Comparison of ENCODE assay signal across 8 cellular contexts in genomic region chr5:119355636-119356383, GRCh38. TPM values are rescaled to one million over a fixed set of nuclear protein-coding genes. Genes with fewer than 3 reads are reported as not detected.
DNase-seq lines count a peak whose midpoint lies in the region; ATAC-seq and TF ChIP-seq lines count a peak whose summit lies in the region.

Gene TNFAIP8 (plus strand): TSS chr5:119356019. CDS start chr5:119356091, 72 bp downstream.

- H3K4me3 ChIP-seq in fibroblast of the aortic adventitia (ENCODE audit: low read depth, low read length): peak within 1 kb of the TSS; percentile 81
- peak within 1 kb of the TSS; percentile 50 to 68 (median 62) for H3K4me3 ChIP-seq in stomach

- TF ChIP-seq CTCF in fibroblast of the aortic adventitia (IDR thresholded peaks at IDR 0.05; ENCODE audit: insufficient read depth, low read length) (no peak), stomach (IDR thresholded peaks at IDR 0.05) (no peak)

- H3K27ac ChIP-seq in stomach: peak within 1 kb of the TSS; percentile 41 to 86 (median 80)

- H3K36me3 Mint-ChIP-seq in natural killer cell treated with Interleukin-12 subunit alpha and Interleukin-12 subunit beta and Interleukin-15 and Interleukin-18, amount 100 ng/mL, for 72 hours: peaks cover 41% of the 10 kb centered on the region

- no peak for TF ChIP-seq EP300 in stomach (IDR thresholded peaks at IDR 0.05)

- CTCF ChIA-PET in HEK293T (lab: Yijun Ruan, JAX): interaction anchor here (0.9 to 2.2 kb wide), 3 partner anchors 14 to 367 kb away, joined by 3 to 8 read pairs (median 5); partner anchors contain the start of gene DTWD2

- H3K27me3 ChIP-seq in stomach: no peaks in the 10 kb centered on the region

- 1 to 5% (median 1%) methylated on average over 54 to 55 of the region's 55 CpGs for WGBS in stomach, 5 donors

- no peaks in the 10 kb centered on the region for H3K27me3 Mint-ChIP-seq in natural killer cell treated with Interleukin-12 subunit alpha and Interleukin-12 subunit beta and Interleukin-15 and Interleukin-18, amount 100 ng/mL, for 72 hours

- peak; percentile 82 to 91 for ATAC-seq in natural killer cell treated with Interleukin-12 subunit alpha and Interleukin-12 subunit beta and Interleukin-15 and Interleukin-18, amount 100 ng/mL, for 72 hours

- peaks cover 21 to 75% (median 58%) of the 10 kb centered on the region in 4 donors for H3K4me1 ChIP-seq in stomach

- H3K9me3 ChIP-seq in stomach: no peaks in the 10 kb centered on the region

- H3K9me3 Mint-ChIP-seq in natural killer cell treated with Interleukin-12 subunit alpha and Interleukin-12 subunit beta and Interleukin-15 and Interleukin-18, amount 100 ng/mL, for 72 hours: no peaks in the 10 kb centered on the region

- peak within 1 kb of the TSS; percentile 97 for H3K4me3 Mint-ChIP-seq in natural killer cell treated with Interleukin-12 subunit alpha and Interleukin-12 subunit beta and Interleukin-15 and Interleukin-18, amount 100 ng/mL, for 72 hours

- H3K36me3 ChIP-seq in stomach: no peaks in the 10 kb centered on the region

- peaks cover 57 to 78% of the 10 kb centered on the region in 2 donors for H3K4me1 Mint-ChIP-seq in natural killer cell treated with Interleukin-12 subunit alpha and Interleukin-12 subunit beta and Interleukin-15 and Interleukin-18, amount 100 ng/mL, for 72 hours (ENCODE audit: low read depth in 2 of 2)

- intact Hi-C loops in stomach (cut with DNase I; ENCODE audit: low total_unique reads): no loop called here

- peak; percentile 68 for DNase-seq in HEK293T (ENCODE audit: extremely low spot score)
- DNase-seq in NCI-H460 (ENCODE audit: extremely low read depth, low read depth): no peak
- peak; percentile 88 to 90 for DNase-seq in activated T-cell treated with anti-CD3 and anti-CD28 coated beads, Interleukin-2, amount 50 U/mL, for 48 hours
- DNase-seq in fibroblast of the aortic adventitia (ENCODE audit: low read depth): peak; percentile 69
- peak; percentile 92 for DNase-seq in natural killer cell treated with Interleukin-12 subunit alpha and Interleukin-12 subunit beta and Interleukin-15 and Interleukin-18, amount 100 ng/mL, for 72 hours (ENCODE audit: low spot score)
- peak; percentile 62 for DNase-seq in stomach
- DNase-seq in NCI-H2171 treated with DMSO at 0.1 percent for 48 hours (lab: John Stamatoyannopoulos, UW): no peak

- POLR2A ChIA-PET in HEK293T (lab: Yijun Ruan, JAX): no interaction called here

- peak within 1 kb of the TSS; percentile 85 to 99 for H3K27ac Mint-ChIP-seq in natural killer cell treated with Interleukin-12 subunit alpha and Interleukin-12 subunit beta and Interleukin-15 and Interleukin-18, amount 100 ng/mL, for 72 hours

- TF ChIP-seq POLR2A in GM10847 (IDR thresholded peaks at IDR 0.05; ENCODE audit: extremely low read depth, insufficient read length) (peak; percentile 50), stomach (IDR thresholded peaks at IDR 0.05) (no peak)

TF ChIP-seq in HEK293T, 16 proteins besides CTCF, POLR2A, EP300 and RAD21:
- peak; percentile 85 for TF ChIP-seq L3MBTL2 (conservative IDR thresholded peaks at IDR 0.05)
- TF ChIP-seq PKNOX1 (IDR thresholded peaks at IDR 0.05): no peak

RNA-seq across cellular contexts. Expression of gene TNFAIP8, which starts in this region (rescaled TPM):
- total RNA-seq in NCI-H460 (2014; rRNA removed; shearing (Covaris generic)): 27.3 and 35.2 TPM in 2 replicates
- 25.5 and 32.7 TPM in 2 replicates for polyA plus RNA-seq in NCI-H460 (2014; cell fraction: nucleus; rRNA removed)
- total RNA-seq in fibroblast of the aortic adventitia (ENCODE audit: low replicate concordance): 13.4 and 33.3 TPM in 2 replicates
- total RNA-seq in natural killer cell treated with Interleukin-12 subunit alpha and Interleukin-12 subunit beta and Interleukin-15 and Interleukin-18, amount 100 ng/mL, for 72 hours: 100 to 1,000 TPM; 131 to 333 TPM
- total RNA-seq in stomach: 10 to 100 TPM in 3 of 5 donors, 1 to 10 TPM in 2; 1.2 to 37.1 (median 10.7) TPM
- 10 to 100 TPM in 2 of 3 donors, 1 to 10 TPM in 1; 9.6 to 18.4 (median 14.9) TPM for polyA plus RNA-seq in stomach

Comparison
In these comparisons a context has a peak if more than half of its experiments do, and no peak if none do; other contexts are left out.
1. DNase-seq: peak in HEK293T (single experiment), activated T-cell treated with anti-CD3 and anti-CD28 coated beads, Interleukin-2, amount 50 U/mL, for 48 hours (2 of 2), fibroblast of the aortic adventitia (single experiment), natural killer cell treated with Interleukin-12 subunit alpha and Interleukin-12 subunit beta and Interleukin-15 and Interleukin-18, amount 100 ng/mL, for 72 hours (single experiment) and stomach (single experiment); none in NCI-H460 (single experiment) and NCI-H2171 treated with DMSO at 0.1 percent for 48 hours (single experiment).